Comparison of ENCODE assay signal across 8 cellular contexts in genomic region chr15:99250494-99251435, GRCh38. TPM values are rescaled to one million over a fixed set of nuclear protein-coding genes. Genes with fewer than 3 reads are reported as not detected.
DNase-seq lines count a peak whose midpoint lies in the region; TF ChIP-seq lines count a peak whose summit lies in the region.

No MANE protein-coding gene starts in this region.

- no peaks in the 10 kb centered on the region for H3K36me3 ChIP-seq in neuron (ENCODE audit: insufficient read depth, low read length)

- H3K4me3 Mint-ChIP-seq in H9 = no peak overlapping the region; a peak in 1 of 5 replicates

- H2BK5ac ChIP-seq in H9 (ENCODE audit: insufficient read length, low read length) = no peak overlapping the region

- H4K5ac ChIP-seq in H9 (ENCODE audit: insufficient read length, low read depth, low read length) = peak overlapping the region; percentile 15

- no peak overlapping the region for H2BK20ac ChIP-seq in H9 (ENCODE audit: low read depth, low read length, poor library complexity, severe bottlenecking)

- peak overlapping the region; percentile 86 for H3K9ac ChIP-seq in H9 (ENCODE audit: extremely low read depth, insufficient read length, low read length)

- no peak overlapping the region for H3K14ac ChIP-seq in H9 (ENCODE audit: insufficient read depth, low read length)

- H3K27me3 ChIP-seq in H9 (ENCODE audit: insufficient read depth, low read length) (no peaks in the 10 kb centered on the region), neuron (ENCODE audit: insufficient read depth, low read length) (no peaks in the 10 kb centered on the region)

- no peak overlapping the region for H2BK15ac ChIP-seq in H9 (ENCODE audit: low read depth, low read length)

- peak overlapping the region; percentile 81 for H3K4me3 ChIP-seq in neuron (ENCODE audit: low read length)

- H3K27ac ChIP-seq in H9 (ENCODE audit: insufficient read length, low read depth, low read length) = peak overlapping the region; percentile 73

- H3K4me1 Mint-ChIP-seq in H9 = peaks cover 16 to 17% of the 10 kb centered on the region in 2 experiments; a peak in 3 of 4 replicates

- in situ Hi-C loops in G401 (cut with HindIII; ENCODE audit: low sequenced_read_pairs) = no loop called here

- DNase-seq in G401 (ENCODE audit: low spot score) (peak; percentile 100), H9 (peak; percentile 99), M059J (ENCODE audit: low read depth) (peak; percentile 97), foreskin melanocyte (peak; percentile 98), stromal cell of bone marrow (ENCODE audit: low read depth) (peak; percentile 98)
- peak; percentile 97 for DNase-seq in activated effector memory CD4-positive, alpha-beta T cell treated with anti-CD3 and anti-CD28 coated beads, Interleukin-2, amount 50 U/mL, for 16 hours

- peak overlapping the region; percentile 99 for H3K4me2 ChIP-seq in H9 (ENCODE audit: insufficient read depth, insufficient read length, low read length)

- H3K56ac ChIP-seq in H9 (ENCODE audit: insufficient read length, low read depth, low read length) = no peak overlapping the region

- H3K9me3 ChIP-seq in H9 (ENCODE audit: control insufficient read depth, low read depth, low read length) (no peaks in the 10 kb centered on the region), neuron (ENCODE audit: low read length) (no peaks in the 10 kb centered on the region)

- H3K9me3 Mint-ChIP-seq in H9 = no peaks in the 10 kb centered on the region

- no peak overlapping the region for H3K23ac ChIP-seq in H9 (ENCODE audit: insufficient read length, low read depth, low read length)

- H3K36me3 Mint-ChIP-seq in H9 (ENCODE audit: insufficient read depth in 1 of 3, low read depth in 3 of 3) = no peaks in the 10 kb centered on the region

- no peak overlapping the region for H3T11ph ChIP-seq in H9 (ENCODE audit: low read length)

- TF ChIP-seq CTCF in H9 (conservative IDR thresholded peaks at IDR 0.05) = no peak

- H3K4ac ChIP-seq in H9 (ENCODE audit: low read depth, low read length) = no peak overlapping the region

- H3K79me2 ChIP-seq in H9 (ENCODE audit: insufficient read depth, low read length) = no peaks in the 10 kb centered on the region; the same call in 1 of the 2 replicates

- H2BK120ac ChIP-seq in H9 (ENCODE audit: low read depth, low read length, poor library complexity, severe bottlenecking) = no peak overlapping the region

- H3K79me1 ChIP-seq in H9 (ENCODE audit: insufficient read depth, low read depth, low read length, poor library complexity, severe bottlenecking) = no peaks in the 10 kb centered on the region

- H3K4me1 ChIP-seq in H9 (ENCODE audit: insufficient read depth, low read length) (no peaks in the 10 kb centered on the region; the same call in 1 of the 2 replicates), neuron (ENCODE audit: insufficient read depth, low read length) (peaks cover 15% of the 10 kb centered on the region)

- peak; percentile 86 for TF ChIP-seq POLR2A in Raji (IDR thresholded peaks at IDR 0.05; ENCODE audit: insufficient read depth, low read depth, low read length)

- no peak overlapping the region for H3K18ac ChIP-seq in H9 (ENCODE audit: insufficient read length, low read depth, low read length)

- H2AK5ac ChIP-seq in H9 (ENCODE audit: insufficient read length, low read length) = no peak overlapping the region

- H2BK12ac ChIP-seq in H9 (ENCODE audit: insufficient read length, low read depth, low read length) = no peak overlapping the region

- no CpG with 5 or more reads among the region's 51 CpGs for WGBS in H9 (ENCODE audit: extremely low coverage, insufficient read length, low lambda C conversion rate)

- peaks cover 3% of the 10 kb centered on the region for H3K23me2 ChIP-seq in H9 (ENCODE audit: insufficient read length, low read depth, low read length, poor library complexity, severe bottlenecking)

- H3K27ac Mint-ChIP-seq in H9 = peak overlapping the region; percentile 89 to 98 (median 97); a peak in 6 of 7 replicates

- H4K20me1 ChIP-seq in H9 (ENCODE audit: control insufficient read depth, insufficient read depth, insufficient read length) = no peaks in the 10 kb centered on the region

- no peak overlapping the region for H4K8ac ChIP-seq in H9 (replicated peaks; ENCODE audit: insufficient read length, low read depth, low read length)

- H2AFZ ChIP-seq in H9 (ENCODE audit: low read length) = peak overlapping the region; percentile 90
- peak overlapping the region; percentile 31 for H2AFZ ChIP-seq in neuron (ENCODE audit: low read depth, low read length)

- H3K27me3 Mint-ChIP-seq in H9 (ENCODE audit: low read depth) = no peaks in the 10 kb centered on the region

- H4K91ac ChIP-seq in H9 (ENCODE audit: insufficient read length, low read depth, low read length) = no peak overlapping the region

RNA-seq across cellular contexts. Expression of gene LRRC28, which starts 0.5 kb away (rescaled TPM):
- total RNA-seq in G401 (2014; rRNA removed; shearing (Covaris generic)) = 31.8 and 67.0 TPM in 2 replicates
- 15.0 and 17.6 TPM in 2 replicates for total RNA-seq in H9 (2021)
- 19.9 and 31.9 TPM in 2 replicates for total RNA-seq in M059J (2014; rRNA removed; shearing (Covaris generic))

RNA-seq across cellular contexts. Expression of gene TTC23, which starts 1.4 kb away (rescaled TPM):
- total RNA-seq in G401 (2014; rRNA removed; shearing (Covaris generic)) = 22.6 and 31.5 TPM in 2 replicates
- total RNA-seq in H9 (2021) = 12.2 and 14.3 TPM in 2 replicates
- 34.5 and 36.4 TPM in 2 replicates for total RNA-seq in M059J (2014; rRNA removed; shearing (Covaris generic))

Comparison
In these comparisons a context has a peak if more than half of its experiments do, and no peak if none do; other contexts are left out.
1. Peak in every context shown above with its lines: DNase-seq, H3K4me3 ChIP-seq and H3K27ac ChIP-seq.